In the genomic region with DNA sequence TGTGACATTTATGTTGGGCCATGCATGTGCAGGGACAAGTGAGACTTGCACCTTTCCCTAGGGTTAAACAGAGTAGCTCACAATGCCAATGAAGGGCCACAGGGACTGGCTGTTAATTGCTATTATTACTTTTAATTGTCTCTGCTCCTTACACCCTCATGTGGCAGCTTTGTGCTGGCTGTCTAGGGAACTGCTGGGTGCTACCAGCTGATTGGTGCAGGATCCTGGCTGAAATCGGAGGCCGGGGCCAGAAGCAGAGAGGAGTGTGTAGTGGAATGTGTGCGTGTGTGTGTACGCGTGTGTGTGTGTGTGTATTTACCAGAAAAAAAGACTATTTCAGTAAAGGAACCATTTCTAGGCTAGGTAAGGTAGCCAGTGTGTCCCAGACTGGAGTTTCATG, we compare ENCODE assay signal across 19 cellular contexts.
"Had no signal": no experiment of that assay in that cellular context is flagged by ENCODE, and none has a peak within 500 bp of the region (broad histone marks: within the 10 kb centered on the region; RNA-seq: fewer than 3 reads in every experiment).

No MANE protein-coding gene starts in this region.

- H3K27me3 ChIP-seq: hepatocyte, ovary, right atrium auricular region had no signal

- H3K9me3 Mint-ChIP-seq: nephron had no signal

- H3K79me2 ChIP-seq: hepatocyte had no signal

- H3K4me1 ChIP-seq: right atrium auricular region had no signal

- H3K4me2 ChIP-seq: hepatocyte had no signal

- H3K36me3 Mint-ChIP-seq: naive B cell had no signal

- ATAC-seq: left colon, left ventricle myocardium superior had no signal

- H3K36me3 ChIP-seq: ovary, right atrium auricular region had no signal

- H3K4me3 ChIP-seq: coronary artery, hepatocyte, lung, ovary, right atrium auricular region had no signal

- H3K9me3 ChIP-seq: ovary, right atrium auricular region had no signal

- H2AFZ ChIP-seq: hepatocyte had no signal

- FAIRE-seq: small intestine, urothelium cell line had no signal

- H3K27ac ChIP-seq: coronary artery, hepatocyte, ovary, right atrium auricular region had no signal

- DNase-seq: effector CD4-positive, alpha-beta T cell; foreskin melanocyte; head of caudate nucleus; left colon; left ventricle myocardium superior; mesenchymal stem cell; naive B cell; ovary; small intestine; stimulated activated CD4-positive, alpha-beta T cell treated with anti-CD3 and anti-CD28 coated beads, Interleukin-12 subunit alpha, Interleukin-12 subunit beta, amount 100 ng/mL, for 4 hours; stimulated activated CD4-positive, alpha-beta T cell treated with anti-CD3 and anti-CD28 coated beads, Interleukin-2, amount 100 ng/mL, for 48 hours; stimulated activated naive CD4-positive, alpha-beta T cell treated with Interleukin-2 at 50 U/mL for 16 hours; trophoblast cell had no signal

- H3K4me1 Mint-ChIP-seq: naive B cell had no signal

- H3K4me3 Mint-ChIP-seq: nephron had no signal
